1 cellular context compared by ENCODE assay signal in the genomic region with DNA sequence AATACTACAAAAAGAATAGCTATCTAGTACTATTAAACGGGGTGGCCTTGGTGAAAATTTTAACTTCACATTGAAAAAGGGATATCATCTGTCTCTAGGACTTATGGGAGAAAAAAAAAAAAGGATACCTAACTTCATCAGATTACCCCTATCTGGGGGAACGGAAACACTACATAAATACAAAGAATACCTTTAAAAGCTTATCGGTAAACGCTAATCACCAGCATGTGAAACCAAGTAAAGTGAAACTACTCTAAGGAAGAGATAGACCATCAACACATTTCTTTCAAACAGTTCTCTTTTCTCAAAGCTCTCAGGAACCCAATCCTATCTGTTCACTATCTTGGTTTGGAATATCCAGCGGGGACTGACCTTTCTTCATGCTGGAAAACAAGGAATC.
TF ChIP-seq lines count a peak whose summit lies in the region.

No MANE protein-coding gene starts in this region.

TF ChIP-seq in K562, 482 proteins besides CTCF, POLR2A, EP300 and RAD21 (continues in another document):
- TF ChIP-seq CTBP1 (IDR thresholded peaks at IDR 0.05; ENCODE audit: borderline replicate concordance), result 0 out of 2 replicates have a peak, but pooled peaks have one; percentile 8
- no peak for TF ChIP-seq HNRNPUL1 (IDR thresholded peaks at IDR 0.05; ENCODE audit: low read length)
- no peak for TF ChIP-seq ZFP36 (IDR thresholded peaks at IDR 0.05; ENCODE audit: low read depth, low read length, partially characterized antibody)
- no peak for TF ChIP-seq ARID2 (IDR thresholded peaks at IDR 0.05)
- TF ChIP-seq ZNF282 (CRISPR knock-in tag; IDR thresholded peaks at IDR 0.05), result no peak
- no peak for TF ChIP-seq CREB3 (tag; conservative IDR thresholded peaks at IDR 0.05; ENCODE audit: low read depth)
- TF ChIP-seq KDM1A (IDR thresholded peaks at IDR 0.05), result no peak
- TF ChIP-seq, protein P1, sequence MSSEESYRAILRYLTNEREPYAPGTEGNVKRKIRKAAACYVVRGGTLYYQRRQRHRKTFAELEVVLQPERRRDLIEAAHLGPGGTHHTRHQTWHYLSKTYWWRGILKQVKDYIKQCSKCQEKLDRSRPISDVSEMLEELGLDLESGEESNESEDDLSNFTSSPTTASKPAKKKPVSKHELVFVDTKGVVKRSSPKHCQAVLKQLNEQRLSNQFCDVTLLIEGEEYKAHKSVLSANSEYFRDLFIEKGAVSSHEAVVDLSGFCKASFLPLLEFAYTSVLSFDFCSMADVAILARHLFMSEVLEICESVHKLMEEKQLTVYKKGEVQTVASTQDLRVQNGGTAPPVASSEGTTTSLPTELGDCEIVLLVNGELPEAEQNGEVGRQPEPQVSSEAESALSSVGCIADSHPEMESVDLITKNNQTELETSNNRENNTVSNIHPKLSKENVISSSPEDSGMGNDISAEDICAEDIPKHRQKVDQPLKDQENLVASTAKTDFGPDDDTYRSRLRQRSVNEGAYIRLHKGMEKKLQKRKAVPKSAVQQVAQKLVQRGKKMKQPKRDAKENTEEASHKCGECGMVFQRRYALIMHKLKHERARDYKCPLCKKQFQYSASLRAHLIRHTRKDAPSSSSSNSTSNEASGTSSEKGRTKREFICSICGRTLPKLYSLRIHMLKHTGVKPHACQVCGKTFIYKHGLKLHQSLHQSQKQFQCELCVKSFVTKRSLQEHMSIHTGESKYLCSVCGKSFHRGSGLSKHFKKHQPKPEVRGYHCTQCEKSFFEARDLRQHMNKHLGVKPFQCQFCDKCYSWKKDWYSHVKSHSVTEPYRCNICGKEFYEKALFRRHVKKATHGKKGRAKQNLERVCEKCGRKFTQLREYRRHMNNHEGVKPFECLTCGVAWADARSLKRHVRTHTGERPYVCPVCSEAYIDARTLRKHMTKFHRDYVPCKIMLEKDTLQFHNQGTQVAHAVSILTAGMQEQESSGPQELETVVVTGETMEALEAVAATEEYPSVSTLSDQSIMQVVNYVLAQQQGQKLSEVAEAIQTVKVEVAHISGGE (CRISPR knock-in tag; IDR thresholded peaks at IDR 0.05), result no peak
- no peak for TF ChIP-seq CHD1 (IDR thresholded peaks at IDR 0.05; ENCODE audit: low read length)
- TF ChIP-seq STAG1 (CRISPR knock-in tag; IDR thresholded peaks at IDR 0.05; ENCODE audit: borderline replicate concordance), result no peak
- TF ChIP-seq, protein P2, sequence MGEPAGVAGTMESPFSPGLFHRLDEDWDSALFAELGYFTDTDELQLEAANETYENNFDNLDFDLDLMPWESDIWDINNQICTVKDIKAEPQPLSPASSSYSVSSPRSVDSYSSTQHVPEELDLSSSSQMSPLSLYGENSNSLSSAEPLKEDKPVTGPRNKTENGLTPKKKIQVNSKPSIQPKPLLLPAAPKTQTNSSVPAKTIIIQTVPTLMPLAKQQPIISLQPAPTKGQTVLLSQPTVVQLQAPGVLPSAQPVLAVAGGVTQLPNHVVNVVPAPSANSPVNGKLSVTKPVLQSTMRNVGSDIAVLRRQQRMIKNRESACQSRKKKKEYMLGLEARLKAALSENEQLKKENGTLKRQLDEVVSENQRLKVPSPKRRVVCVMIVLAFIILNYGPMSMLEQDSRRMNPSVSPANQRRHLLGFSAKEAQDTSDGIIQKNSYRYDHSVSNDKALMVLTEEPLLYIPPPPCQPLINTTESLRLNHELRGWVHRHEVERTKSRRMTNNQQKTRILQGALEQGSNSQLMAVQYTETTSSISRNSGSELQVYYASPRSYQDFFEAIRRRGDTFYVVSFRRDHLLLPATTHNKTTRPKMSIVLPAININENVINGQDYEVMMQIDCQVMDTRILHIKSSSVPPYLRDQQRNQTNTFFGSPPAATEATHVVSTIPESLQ (CRISPR knock-in tag; IDR thresholded peaks at IDR 0.05), result no peak
- peak; percentile 68 for TF ChIP-seq HMBOX1 (IDR thresholded peaks at IDR 0.05)
- no peak for TF ChIP-seq E2F8 (IDR thresholded peaks at IDR 0.05; ENCODE audit: low read depth, partially characterized antibody)
- no peak for TF ChIP-seq MCM7 (IDR thresholded peaks at IDR 0.05)
- TF ChIP-seq, protein P3, sequence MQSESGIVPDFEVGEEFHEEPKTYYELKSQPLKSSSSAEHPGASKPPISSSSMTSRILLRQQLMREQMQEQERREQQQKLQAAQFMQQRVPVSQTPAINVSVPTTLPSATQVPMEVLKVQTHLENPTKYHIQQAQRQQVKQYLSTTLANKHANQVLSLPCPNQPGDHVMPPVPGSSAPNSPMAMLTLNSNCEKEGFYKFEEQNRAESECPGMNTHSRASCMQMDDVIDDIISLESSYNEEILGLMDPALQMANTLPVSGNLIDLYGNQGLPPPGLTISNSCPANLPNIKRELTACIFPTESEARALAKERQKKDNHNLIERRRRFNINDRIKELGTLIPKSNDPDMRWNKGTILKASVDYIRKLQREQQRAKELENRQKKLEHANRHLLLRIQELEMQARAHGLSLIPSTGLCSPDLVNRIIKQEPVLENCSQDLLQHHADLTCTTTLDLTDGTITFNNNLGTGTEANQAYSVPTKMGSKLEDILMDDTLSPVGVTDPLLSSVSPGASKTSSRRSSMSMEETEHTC (IDR thresholded peaks at IDR 0.05), result no peak
- TF ChIP-seq FOXO4 (CRISPR knock-in tag; IDR thresholded peaks at IDR 0.05), result no peak
- TF ChIP-seq ZNF134 (CRISPR knock-in tag; conservative IDR thresholded peaks at IDR 0.05), result no peak
- no peak for TF ChIP-seq POU5F1 (IDR thresholded peaks at IDR 0.05; ENCODE audit: borderline replicate concordance, low read depth, low read length, partially characterized antibody)
- no peak for TF ChIP-seq STAT5A (IDR thresholded peaks at IDR 0.05; ENCODE audit: borderline replicate concordance, low read length)
- no peak for TF ChIP-seq EWSR1 (IDR thresholded peaks at IDR 0.05; ENCODE audit: borderline replicate concordance, low read depth, partially characterized antibody)
- TF ChIP-seq, protein P4, sequence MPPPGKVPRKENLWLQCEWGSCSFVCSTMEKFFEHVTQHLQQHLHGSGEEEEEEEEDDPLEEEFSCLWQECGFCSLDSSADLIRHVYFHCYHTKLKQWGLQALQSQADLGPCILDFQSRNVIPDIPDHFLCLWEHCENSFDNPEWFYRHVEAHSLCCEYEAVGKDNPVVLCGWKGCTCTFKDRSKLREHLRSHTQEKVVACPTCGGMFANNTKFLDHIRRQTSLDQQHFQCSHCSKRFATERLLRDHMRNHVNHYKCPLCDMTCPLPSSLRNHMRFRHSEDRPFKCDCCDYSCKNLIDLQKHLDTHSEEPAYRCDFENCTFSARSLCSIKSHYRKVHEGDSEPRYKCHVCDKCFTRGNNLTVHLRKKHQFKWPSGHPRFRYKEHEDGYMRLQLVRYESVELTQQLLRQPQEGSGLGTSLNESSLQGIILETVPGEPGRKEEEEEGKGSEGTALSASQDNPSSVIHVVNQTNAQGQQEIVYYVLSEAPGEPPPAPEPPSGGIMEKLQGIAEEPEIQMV (tag; conservative IDR thresholded peaks at IDR 0.05; ENCODE audit: low read depth), result no peak
- no peak for TF ChIP-seq ZNF324 (CRISPR knock-in tag; IDR thresholded peaks at IDR 0.05)
- TF ChIP-seq SOX6 (IDR thresholded peaks at IDR 0.05), result peak; percentile 76
- TF ChIP-seq, protein P5, sequence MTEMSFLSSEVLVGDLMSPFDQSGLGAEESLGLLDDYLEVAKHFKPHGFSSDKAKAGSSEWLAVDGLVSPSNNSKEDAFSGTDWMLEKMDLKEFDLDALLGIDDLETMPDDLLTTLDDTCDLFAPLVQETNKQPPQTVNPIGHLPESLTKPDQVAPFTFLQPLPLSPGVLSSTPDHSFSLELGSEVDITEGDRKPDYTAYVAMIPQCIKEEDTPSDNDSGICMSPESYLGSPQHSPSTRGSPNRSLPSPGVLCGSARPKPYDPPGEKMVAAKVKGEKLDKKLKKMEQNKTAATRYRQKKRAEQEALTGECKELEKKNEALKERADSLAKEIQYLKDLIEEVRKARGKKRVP (CRISPR knock-in tag; IDR thresholded peaks at IDR 0.05), result no peak
- TF ChIP-seq MCM5 (IDR thresholded peaks at IDR 0.05; ENCODE audit: low read depth), result no peak
- TF ChIP-seq ARID1B (IDR thresholded peaks at IDR 0.05), result peak; percentile 4; the same call in 1 of the 2 replicates
- TF ChIP-seq TAL1 (IDR thresholded peaks at IDR 0.05), result 0 out of 2 replicates have a peak, but pooled peaks have one; percentile 7
- no peak for TF ChIP-seq U2AF2 (optimal IDR thresholded peaks at IDR 0.05; ENCODE audit: low read depth, low read length)
- no peak for TF ChIP-seq CBFA2T2 (conservative IDR thresholded peaks at IDR 0.05)
- no peak for TF ChIP-seq CHD4 (IDR thresholded peaks at IDR 0.05; ENCODE audit: insufficient read depth, insufficient replicate concordance, low read depth, low read length, poor library complexity, severe bottlenecking)
- no peak for TF ChIP-seq KDM5B (IDR thresholded peaks at IDR 0.05; ENCODE audit: insufficient replicate concordance, low read depth, low read length)
- no peak for TF ChIP-seq RNF2 (IDR thresholded peaks at IDR 0.05)
- TF ChIP-seq CBFA2T3 (IDR thresholded peaks at IDR 0.05), result no peak
- no peak for TF ChIP-seq CBX8 (IDR thresholded peaks at IDR 0.05; ENCODE audit: borderline replicate concordance, extremely low read depth, low read depth, low read length, poor library complexity, severe bottlenecking)
- peak; percentile 24 for TF ChIP-seq DACH1 (IDR thresholded peaks at IDR 0.05; ENCODE audit: partially characterized antibody)
- no peak for TF ChIP-seq YBX1 (IDR thresholded peaks at IDR 0.05)
- no peak for TF ChIP-seq JUN (IDR thresholded peaks at IDR 0.05; ENCODE audit: borderline replicate concordance, low read depth, low read length)
- no peak for TF ChIP-seq JUN (CRISPR knock-in tag; IDR thresholded peaks at IDR 0.05; ENCODE audit: borderline replicate concordance)
- no peak for TF ChIP-seq ZNF707 (CRISPR knock-in tag; conservative IDR thresholded peaks at IDR 0.05)
- no peak for TF ChIP-seq SMAD3 (CRISPR knock-in tag; conservative IDR thresholded peaks at IDR 0.05)
- TF ChIP-seq COPS2 (conservative IDR thresholded peaks at IDR 0.05), result no peak
- TF ChIP-seq ZBTB7A (IDR thresholded peaks at IDR 0.05; ENCODE audit: borderline replicate concordance, control insufficient read depth, low read depth, low read length), result no peak
- TF ChIP-seq ZBTB17 (CRISPR knock-in tag; IDR thresholded peaks at IDR 0.05), result no peak
- no peak for TF ChIP-seq SAFB2 (IDR thresholded peaks at IDR 0.05; ENCODE audit: borderline replicate concordance, low read depth, low read length, severe bottlenecking)
- TF ChIP-seq, protein P6, sequence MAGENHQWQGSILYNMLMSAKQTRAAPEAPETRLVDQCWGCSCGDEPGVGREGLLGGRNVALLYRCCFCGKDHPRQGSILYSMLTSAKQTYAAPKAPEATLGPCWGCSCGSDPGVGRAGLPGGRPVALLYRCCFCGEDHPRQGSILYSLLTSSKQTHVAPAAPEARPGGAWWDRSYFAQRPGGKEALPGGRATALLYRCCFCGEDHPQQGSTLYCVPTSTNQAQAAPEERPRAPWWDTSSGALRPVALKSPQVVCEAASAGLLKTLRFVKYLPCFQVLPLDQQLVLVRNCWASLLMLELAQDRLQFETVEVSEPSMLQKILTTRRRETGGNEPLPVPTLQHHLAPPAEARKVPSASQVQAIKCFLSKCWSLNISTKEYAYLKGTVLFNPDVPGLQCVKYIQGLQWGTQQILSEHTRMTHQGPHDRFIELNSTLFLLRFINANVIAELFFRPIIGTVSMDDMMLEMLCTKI (IDR thresholded peaks at IDR 0.05; ENCODE audit: partially characterized antibody), result no peak
- no peak for TF ChIP-seq POLR3A (IDR thresholded peaks at IDR 0.05; ENCODE audit: borderline replicate concordance, extremely low read depth, insufficient read depth, insufficient read length)
- TF ChIP-seq SIRT6 (IDR thresholded peaks at IDR 0.05; ENCODE audit: low read depth, low read length), result no peak
- no peak for TF ChIP-seq ZNF124 (CRISPR knock-in tag; IDR thresholded peaks at IDR 0.05)
- no peak for TF ChIP-seq WHSC1 (IDR thresholded peaks at IDR 0.05; ENCODE audit: low read length)
- no peak for TF ChIP-seq GABPA (tag; conservative IDR thresholded peaks at IDR 0.05; ENCODE audit: low read depth)
- no peak for TF ChIP-seq PRMT5 (CRISPR knock-in tag; IDR thresholded peaks at IDR 0.05)
